In the genomic region with DNA sequence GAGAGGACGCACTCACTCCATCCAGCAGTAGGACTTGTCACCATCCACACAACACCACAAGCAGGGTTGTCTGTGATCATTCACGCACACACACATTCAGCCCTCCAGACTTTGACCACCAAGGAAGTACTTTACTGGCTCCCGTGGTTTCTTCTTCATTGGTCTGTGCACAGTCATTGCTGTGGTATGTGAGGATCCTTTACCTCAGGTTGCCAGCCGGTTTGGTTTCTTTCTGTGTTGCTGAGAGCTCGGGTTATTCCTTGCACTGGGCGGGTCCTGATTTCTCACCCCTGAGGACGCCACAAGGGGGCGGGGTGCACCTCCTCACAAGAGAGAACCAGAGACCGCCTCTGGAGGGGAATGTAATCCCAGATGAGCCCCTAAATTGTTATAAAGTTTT, we compare ENCODE assay signal across 1 cellular context.
A peak's percentile ranks its signal among the peaks of the same experiment; 100 is the strongest.
TF ChIP-seq lines count a peak whose summit lies in the region.

No MANE protein-coding gene starts in this region.

TF ChIP-seq in HCT116, 20 proteins besides CTCF, POLR2A, EP300 and RAD21 (continued from another document):
- TF ChIP-seq FOSL1 (IDR thresholded peaks at IDR 0.05; ENCODE audit: low read depth): peak; percentile 85
- TF ChIP-seq ELF1 (IDR thresholded peaks at IDR 0.05; ENCODE audit: borderline replicate concordance, low read depth): no peak
- peak; percentile 89 for TF ChIP-seq JUND (IDR thresholded peaks at IDR 0.05)
- TF ChIP-seq CEBPB (IDR thresholded peaks at IDR 0.05; ENCODE audit: low read depth): no peak
- no peak for TF ChIP-seq EZH2phosphoT487 (IDR thresholded peaks at IDR 0.05; ENCODE audit: borderline replicate concordance)
- TF ChIP-seq POLR2AphosphoS5 (IDR thresholded peaks at IDR 0.05; ENCODE audit: low read depth, low read length): peak; percentile 70
- no peak for TF ChIP-seq SRF (IDR thresholded peaks at IDR 0.05; ENCODE audit: low read depth)
- TF ChIP-seq, protein P1, sequence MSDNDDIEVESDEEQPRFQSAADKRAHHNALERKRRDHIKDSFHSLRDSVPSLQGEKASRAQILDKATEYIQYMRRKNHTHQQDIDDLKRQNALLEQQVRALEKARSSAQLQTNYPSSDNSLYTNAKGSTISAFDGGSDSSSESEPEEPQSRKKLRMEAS (IDR thresholded peaks at IDR 0.05): no peak
- TF ChIP-seq TCF7L2 (IDR thresholded peaks at IDR 0.05; ENCODE audit: borderline replicate concordance, extremely low read depth, insufficient read depth, insufficient read length): no peak
